Comparison of ENCODE assay signal across 24 cellular contexts in genomic region chr1:180363596-180363995, GRCh38.
"Had no signal": no experiment of that assay in that cellular context is flagged by ENCODE, and none has a peak within 500 bp of the region (broad histone marks: within the 10 kb centered on the region; RNA-seq: fewer than 3 reads in every experiment).

No MANE protein-coding gene starts in this region.

- ATAC-seq: left cardiac atrium; left lung; naive thymus-derived CD4-positive, alpha-beta T cell; stimulated activated memory B cell treated with anti-CD40 and anti-IgM and Interleukin-4, amounts not matched to agents 10 μg/mL and 1 μg/mL and 100 μg/mL, for 72 hours; stimulated activated naive CD8-positive, alpha-beta T cell treated with anti-CD3 and anti-CD28 coated beads, Interleukin-15, Interleukin-2, amounts not matched to agents 100 U/mL and 50 U/mL, for 24 hours had no signal

- H3K9me3 ChIP-seq: left lung, prostate gland, right atrium auricular region, sigmoid colon, testis, tibial artery, upper lobe of left lung, uterus had no signal

- H3K27ac ChIP-seq: coronary artery, left lung, neural progenitor cell, prostate gland, right atrium auricular region, sigmoid colon, testis, tibial artery, upper lobe of left lung, uterus had no signal

- H3K36me3 Mint-ChIP-seq: neural progenitor cell had no signal

- H3K27me3 Mint-ChIP-seq: naive thymus-derived CD4-positive, alpha-beta T cell; stimulated activated memory B cell treated with anti-CD40 and anti-IgM and Interleukin-4, amounts not matched to agents 10 μg/mL and 1 μg/mL and 100 μg/mL, for 72 hours had no signal

- H3K27ac Mint-ChIP-seq: naive thymus-derived CD4-positive, alpha-beta T cell; nephron; neural progenitor cell; stimulated activated memory B cell treated with anti-CD40 and anti-IgM and Interleukin-4, amounts not matched to agents 10 μg/mL and 1 μg/mL and 100 μg/mL, for 72 hours had no signal

- H3K4me1 Mint-ChIP-seq: stimulated activated memory B cell treated with anti-CD40 and anti-IgM and Interleukin-4, amounts not matched to agents 10 μg/mL and 1 μg/mL and 100 μg/mL, for 72 hours had no signal

- H3K4me3 Mint-ChIP-seq: naive thymus-derived CD4-positive, alpha-beta T cell; nephron; neural progenitor cell; stimulated activated memory B cell treated with anti-CD40 and anti-IgM and Interleukin-4, amounts not matched to agents 10 μg/mL and 1 μg/mL and 100 μg/mL, for 72 hours had no signal

- H3K9me3 Mint-ChIP-seq: naive thymus-derived CD4-positive, alpha-beta T cell; nephron; neural progenitor cell; stimulated activated memory B cell treated with anti-CD40 and anti-IgM and Interleukin-4, amounts not matched to agents 10 μg/mL and 1 μg/mL and 100 μg/mL, for 72 hours had no signal

- H3K4me3 ChIP-seq: coronary artery, left lung, neural progenitor cell, prostate gland, right atrium auricular region, sigmoid colon, testis, tibial artery, upper lobe of left lung, uterus had no signal

- H3K4me2 ChIP-seq: neural progenitor cell had no signal

- DNase-seq: effector CD4-positive, alpha-beta T cell; hypothalamus; kidney; left cardiac atrium; left lung; mesendoderm; midbrain; naive thymus-derived CD4-positive, alpha-beta T cell; nucleus accumbens; sigmoid colon; stimulated activated CD4-positive, alpha-beta T cell treated with anti-CD3 and anti-CD28 coated beads, Interleukin-4, amount 100 ng/mL, for 4 hours; stimulated activated naive CD8-positive, alpha-beta T cell treated with anti-CD3 and anti-CD28 coated beads, Interleukin-15, Interleukin-2, amounts not matched to agents 100 U/mL and 50 U/mL, for 24 hours; substantia nigra; testis; tibial artery; upper lobe of left lung; uterus had no signal

- H3K9ac ChIP-seq: neural progenitor cell had no signal

- H3K36me3 ChIP-seq: left lung, neural progenitor cell, prostate gland, right atrium auricular region, sigmoid colon, tibial artery, upper lobe of left lung, uterus had no signal

- H2AFZ ChIP-seq: neural progenitor cell had no signal

- H3K27me3 ChIP-seq: left lung, neural progenitor cell, right atrium auricular region, sigmoid colon, testis, tibial artery, upper lobe of left lung, uterus had no signal

- H3K4me1 ChIP-seq: left lung, prostate gland, right atrium auricular region, testis, upper lobe of left lung, uterus had no signal

- FAIRE-seq: frontal cortex, kidney had no signal
